In the genomic region with DNA sequence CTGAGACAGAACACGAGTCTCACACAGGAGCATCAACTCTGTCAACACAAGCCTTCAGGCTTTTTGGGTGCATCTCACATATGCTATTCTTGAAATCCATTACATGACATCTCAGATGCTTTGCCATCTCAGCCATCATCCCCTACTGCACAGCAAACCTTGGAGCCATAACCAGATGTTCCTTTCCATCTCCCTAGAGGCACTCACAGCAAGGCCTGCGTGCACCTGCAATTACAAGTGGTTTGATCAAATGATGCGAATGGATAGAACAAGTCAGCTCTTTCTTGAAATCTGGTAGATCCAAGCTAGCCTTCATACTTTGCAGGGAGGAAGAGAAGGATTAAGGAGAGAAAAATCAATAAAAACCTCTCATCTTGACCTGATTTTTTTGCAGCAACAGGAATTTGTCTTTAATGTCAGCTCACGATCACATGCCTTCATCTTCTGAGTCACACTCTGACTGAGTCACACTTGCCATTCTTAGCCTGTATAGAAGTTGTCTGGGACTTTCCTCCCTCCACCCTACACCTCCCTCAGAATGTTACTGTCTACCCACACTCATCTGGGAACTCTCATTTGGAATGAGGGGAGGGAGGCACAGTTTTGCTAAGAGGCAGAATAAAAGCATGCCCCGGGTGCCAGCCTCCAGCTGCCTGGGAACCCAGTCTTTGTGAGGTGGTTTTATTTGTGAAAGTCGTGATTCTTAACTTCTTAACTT, we compare ENCODE assay signal across 1 cellular context.
TF ChIP-seq lines count a peak whose summit lies in the region.

No MANE protein-coding gene starts in this region.

TF ChIP-seq in HepG2, 621 proteins besides CTCF, POLR2A, EP300 and RAD21:
- TF ChIP-seq, protein P1, sequence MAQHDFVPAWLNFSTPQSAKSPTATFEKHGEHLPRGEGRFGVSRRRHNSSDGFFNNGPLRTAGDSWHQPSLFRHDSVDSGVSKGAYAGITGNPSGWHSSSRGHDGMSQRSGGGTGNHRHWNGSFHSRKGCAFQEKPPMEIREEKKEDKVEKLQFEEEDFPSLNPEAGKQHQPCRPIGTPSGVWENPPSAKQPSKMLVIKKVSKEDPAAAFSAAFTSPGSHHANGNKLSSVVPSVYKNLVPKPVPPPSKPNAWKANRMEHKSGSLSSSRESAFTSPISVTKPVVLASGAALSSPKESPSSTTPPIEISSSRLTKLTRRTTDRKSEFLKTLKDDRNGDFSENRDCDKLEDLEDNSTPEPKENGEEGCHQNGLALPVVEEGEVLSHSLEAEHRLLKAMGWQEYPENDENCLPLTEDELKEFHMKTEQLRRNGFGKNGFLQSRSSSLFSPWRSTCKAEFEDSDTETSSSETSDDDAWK (CRISPR knock-in tag; IDR thresholded peaks at IDR 0.05): no peak
- TF ChIP-seq SMARCC2 (IDR thresholded peaks at IDR 0.05): no peak
- TF ChIP-seq, protein P2, sequence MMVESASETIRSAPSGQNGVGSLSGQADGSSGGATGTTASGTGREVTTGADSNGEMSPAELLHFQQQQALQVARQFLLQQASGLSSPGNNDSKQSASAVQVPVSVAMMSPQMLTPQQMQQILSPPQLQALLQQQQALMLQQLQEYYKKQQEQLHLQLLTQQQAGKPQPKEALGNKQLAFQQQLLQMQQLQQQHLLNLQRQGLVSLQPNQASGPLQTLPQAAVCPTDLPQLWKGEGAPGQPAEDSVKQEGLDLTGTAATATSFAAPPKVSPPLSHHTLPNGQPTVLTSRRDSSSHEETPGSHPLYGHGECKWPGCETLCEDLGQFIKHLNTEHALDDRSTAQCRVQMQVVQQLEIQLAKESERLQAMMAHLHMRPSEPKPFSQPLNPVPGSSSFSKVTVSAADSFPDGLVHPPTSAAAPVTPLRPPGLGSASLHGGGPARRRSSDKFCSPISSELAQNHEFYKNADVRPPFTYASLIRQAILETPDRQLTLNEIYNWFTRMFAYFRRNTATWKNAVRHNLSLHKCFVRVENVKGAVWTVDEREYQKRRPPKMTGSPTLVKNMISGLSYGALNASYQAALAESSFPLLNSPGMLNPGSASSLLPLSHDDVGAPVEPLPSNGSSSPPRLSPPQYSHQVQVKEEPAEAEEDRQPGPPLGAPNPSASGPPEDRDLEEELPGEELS (CRISPR knock-in tag; IDR thresholded peaks at IDR 0.05): no peak
- TF ChIP-seq, protein P3, sequence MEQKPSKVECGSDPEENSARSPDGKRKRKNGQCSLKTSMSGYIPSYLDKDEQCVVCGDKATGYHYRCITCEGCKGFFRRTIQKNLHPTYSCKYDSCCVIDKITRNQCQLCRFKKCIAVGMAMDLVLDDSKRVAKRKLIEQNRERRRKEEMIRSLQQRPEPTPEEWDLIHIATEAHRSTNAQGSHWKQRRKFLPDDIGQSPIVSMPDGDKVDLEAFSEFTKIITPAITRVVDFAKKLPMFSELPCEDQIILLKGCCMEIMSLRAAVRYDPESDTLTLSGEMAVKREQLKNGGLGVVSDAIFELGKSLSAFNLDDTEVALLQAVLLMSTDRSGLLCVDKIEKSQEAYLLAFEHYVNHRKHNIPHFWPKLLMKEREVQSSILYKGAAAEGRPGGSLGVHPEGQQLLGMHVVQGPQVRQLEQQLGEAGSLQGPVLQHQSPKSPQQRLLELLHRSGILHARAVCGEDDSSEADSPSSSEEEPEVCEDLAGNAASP (CRISPR knock-in tag; IDR thresholded peaks at IDR 0.05; ENCODE audit: borderline replicate concordance): no peak
- TF ChIP-seq, protein P4, sequence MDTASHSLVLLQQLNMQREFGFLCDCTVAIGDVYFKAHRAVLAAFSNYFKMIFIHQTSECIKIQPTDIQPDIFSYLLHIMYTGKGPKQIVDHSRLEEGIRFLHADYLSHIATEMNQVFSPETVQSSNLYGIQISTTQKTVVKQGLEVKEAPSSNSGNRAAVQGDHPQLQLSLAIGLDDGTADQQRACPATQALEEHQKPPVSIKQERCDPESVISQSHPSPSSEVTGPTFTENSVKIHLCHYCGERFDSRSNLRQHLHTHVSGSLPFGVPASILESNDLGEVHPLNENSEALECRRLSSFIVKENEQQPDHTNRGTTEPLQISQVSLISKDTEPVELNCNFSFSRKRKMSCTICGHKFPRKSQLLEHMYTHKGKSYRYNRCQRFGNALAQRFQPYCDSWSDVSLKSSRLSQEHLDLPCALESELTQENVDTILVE (CRISPR knock-in tag; IDR thresholded peaks at IDR 0.05): no peak
- no peak for TF ChIP-seq ZNF431 (CRISPR knock-in tag; IDR thresholded peaks at IDR 0.05; ENCODE audit: borderline replicate concordance, low read depth)
- TF ChIP-seq TARDBP (CRISPR knock-in tag; IDR thresholded peaks at IDR 0.05): no peak
- TF ChIP-seq KMT2A (CRISPR knock-in tag; IDR thresholded peaks at IDR 0.05): no peak
- TF ChIP-seq ZFP37 (CRISPR knock-in tag; IDR thresholded peaks at IDR 0.05; ENCODE audit: borderline replicate concordance): no peak
- TF ChIP-seq ISL2 (CRISPR knock-in tag; IDR thresholded peaks at IDR 0.05): no peak
- no peak for TF ChIP-seq DZIP1 (CRISPR knock-in tag; IDR thresholded peaks at IDR 0.05)
- TF ChIP-seq ZNF772 (CRISPR knock-in tag; IDR thresholded peaks at IDR 0.05): no peak
- TF ChIP-seq BCL6 (CRISPR knock-in tag; IDR thresholded peaks at IDR 0.05): no peak
